1 cellular context compared by ENCODE assay signal in the genomic region with DNA sequence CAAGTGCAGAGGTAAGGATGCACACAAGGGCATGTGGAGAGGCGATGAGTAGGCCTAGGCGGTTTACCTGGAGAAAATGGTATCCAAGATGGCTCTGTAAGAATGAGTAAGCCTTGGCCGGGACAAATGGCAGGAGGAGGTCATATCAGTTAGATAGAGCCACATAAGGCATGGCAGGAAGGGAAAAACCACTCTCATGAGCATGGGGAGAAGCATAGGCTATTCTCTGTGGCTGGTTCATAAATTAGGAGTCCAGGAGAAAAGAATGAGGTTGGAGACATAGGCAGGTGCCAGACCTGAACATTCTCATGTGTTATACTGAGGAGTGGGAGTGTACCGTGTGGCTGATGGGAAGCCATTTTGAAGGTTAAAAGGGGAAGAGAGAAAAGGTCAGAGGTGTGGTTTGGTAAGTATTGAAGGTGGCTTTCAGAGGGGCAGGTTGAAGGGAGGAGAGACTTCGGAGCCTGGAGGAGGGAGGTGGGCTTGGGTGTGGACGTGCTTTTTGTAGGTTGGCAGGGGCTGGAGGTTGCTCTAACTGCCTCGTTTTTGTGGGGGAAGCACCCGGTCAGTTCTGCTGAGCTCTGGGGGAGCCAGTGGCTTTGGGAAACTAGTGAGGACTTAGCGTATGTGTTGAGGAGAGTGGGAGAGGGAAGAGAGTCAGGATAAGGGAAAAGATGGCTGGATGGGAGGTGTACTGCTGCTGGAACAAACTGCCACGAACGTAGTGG.
TF ChIP-seq lines count a peak whose summit lies in the region.

No MANE protein-coding gene starts in this region.

TF ChIP-seq in HepG2, 621 proteins besides CTCF, POLR2A, EP300 and RAD21:
- TF ChIP-seq YY1 (IDR thresholded peaks at IDR 0.05; ENCODE audit: insufficient read depth, insufficient replicate concordance, low read depth, low read length) (no peak), ZNF550 (CRISPR knock-in tag; IDR thresholded peaks at IDR 0.05; ENCODE audit: borderline replicate concordance) (no peak), ZFY (CRISPR knock-in tag; IDR thresholded peaks at IDR 0.05) (no peak), THYN1 (CRISPR knock-in tag; IDR thresholded peaks at IDR 0.05; ENCODE audit: borderline replicate concordance, low read depth) (no peak), MTF2 (CRISPR knock-in tag; IDR thresholded peaks at IDR 0.05; ENCODE audit: borderline replicate concordance) (no peak), HDAC1 (CRISPR knock-in tag; IDR thresholded peaks at IDR 0.05) (no peak), ZNF337 (CRISPR knock-in tag; IDR thresholded peaks at IDR 0.05; ENCODE audit: borderline replicate concordance, low read depth) (no peak), ARHGAP35 (CRISPR knock-in tag; IDR thresholded peaks at IDR 0.05; ENCODE audit: borderline replicate concordance) (no peak), USF2 (IDR thresholded peaks at IDR 0.05; ENCODE audit: low read depth, low read length) (no peak), USF2 (CRISPR knock-in tag; IDR thresholded peaks at IDR 0.05; ENCODE audit: borderline replicate concordance) (no peak), NCOR1 (IDR thresholded peaks at IDR 0.05; ENCODE audit: borderline replicate concordance, low read length) (no peak), ZNF430 (CRISPR knock-in tag; IDR thresholded peaks at IDR 0.05) (no peak), ZBTB38 (CRISPR knock-in tag; IDR thresholded peaks at IDR 0.05) (no peak), ZFP82 (CRISPR knock-in tag; IDR thresholded peaks at IDR 0.05; ENCODE audit: borderline replicate concordance) (no peak), EEA1 (CRISPR knock-in tag; IDR thresholded peaks at IDR 0.05; ENCODE audit: borderline replicate concordance) (no peak), TAF15 (IDR thresholded peaks at IDR 0.05; ENCODE audit: low read depth, low read length, poor library complexity, severe bottlenecking) (no peak), HMGXB4 (CRISPR knock-in tag; IDR thresholded peaks at IDR 0.05; ENCODE audit: borderline replicate concordance in 1 of 2, low read depth in 1 of 2) (no peak)
